Comparison of ENCODE assay signal across 31 cellular contexts in the genomic region with DNA sequence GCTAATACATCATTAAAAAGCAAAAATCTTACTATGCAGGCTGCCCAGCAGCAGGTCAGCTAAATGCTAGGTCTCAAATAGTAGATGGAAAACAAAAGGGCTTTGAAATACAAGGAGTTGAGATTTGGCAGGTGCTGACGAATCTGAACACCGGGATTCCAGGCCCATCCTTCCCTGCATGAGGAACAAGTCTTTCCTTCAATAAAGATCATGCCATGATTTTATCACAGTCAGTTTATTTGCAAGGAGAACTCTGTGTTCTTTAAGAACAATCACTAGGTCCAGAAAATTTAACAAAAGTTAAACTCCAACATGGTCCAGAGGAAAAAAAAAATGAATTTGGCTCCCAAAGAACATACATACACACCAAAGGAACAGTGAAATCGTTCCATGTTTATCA.
"Had no signal": no experiment of that assay in that cellular context is flagged by ENCODE, and none has a peak within 500 bp of the region (broad histone marks: within the 10 kb centered on the region; RNA-seq: fewer than 3 reads in every experiment).

No MANE protein-coding gene starts in this region.

- H3K4me1 ChIP-seq: adrenal gland, ascending aorta, body of pancreas, breast epithelium had no signal

- H3K4me3 ChIP-seq: adrenal gland, ascending aorta, body of pancreas, breast epithelium, cardiac muscle cell had no signal

- H3K27me3 ChIP-seq: adrenal gland, ascending aorta, body of pancreas, brain microvascular endothelial cell, breast epithelium, cardiac muscle cell had no signal

- DNase-seq: activated effector memory CD4-positive, alpha-beta T cell treated with anti-CD3 and anti-CD28 coated beads, Interleukin-2, amount 50 U/mL, for 16 hours; activated effector memory CD4-positive, alpha-beta T cell treated with Interleukin-2 at 50 U/mL for 16 hours; activated gamma-delta T cell; activated gamma-delta T cell treated with Interleukin-2 at 50 U/mL for 16 hours; activated naive CD4-positive, alpha-beta T cell; activated naive CD4-positive, alpha-beta T cell treated with anti-CD3 and anti-CD28 coated beads for 36 hours; activated naive CD4-positive, alpha-beta T cell treated with anti-CD3 and anti-CD28 coated beads, Interleukin-2, amount 10 ng/mL, durations not matched to agents 7 days and 5 days; activated naive CD4-positive, alpha-beta T cell treated with anti-CD3 and anti-CD28 coated beads, Interleukin-2, amount 50 U/mL, for 16 hours; activated naive CD4-positive, alpha-beta T cell treated with Interleukin-2 at 50 U/mL for 16 hours; activated naive CD8-positive, alpha-beta T cell treated with anti-CD3 and anti-CD28 coated beads for 36 hours; activated naive CD8-positive, alpha-beta T cell treated with anti-CD3 and anti-CD28 coated beads, Interleukin-2, amount 10 ng/mL, durations not matched to agents 7 days and 5 days; activated naive CD8-positive, alpha-beta T cell treated with anti-CD3 and anti-CD28 coated beads, Interleukin-2, amount 50 U/mL, for 24 hours; activated T-cell treated with anti-CD3 and anti-CD28 coated beads, Interleukin-2, amount 50 U/mL, for 1 hour; activated T-cell treated with anti-CD3 and anti-CD28 coated beads, Interleukin-2, amount 50 U/mL, for 24 hours; activated T-cell treated with anti-CD3 and anti-CD28 coated beads, Interleukin-2, amount 50 U/mL, for 4 hours; activated T-cell treated with anti-CD3 and anti-CD28 coated beads, Interleukin-2, amount 50 U/mL, for 48 hours; activated T-cell treated with anti-CD3 and anti-CD28 coated beads, Interleukin-2, amount 50 U/mL, for 72 hours; adrenal gland; amniotic stem cell; amygdala; anterior cingulate cortex; aorta; body of pancreas; brain microvascular endothelial cell; central memory CD4-positive, alpha-beta T cell; cerebellar nuclear complex had no signal

- ATAC-seq: activated naive CD4-positive, alpha-beta T cell treated with anti-CD3 and anti-CD28 coated beads, Interleukin-2, amount 50 U/mL, for 72 hours; activated naive CD8-positive, alpha-beta T cell treated with anti-CD3 and anti-CD28 coated beads, Interleukin-2, amount 50 U/mL, for 24 hours; activated T-cell treated with anti-CD3 and anti-CD28 coated beads, Interleukin-2, amount 50 U/mL, for 4 hours; activated T-cell treated with anti-CD3 and anti-CD28 coated beads, Interleukin-2, amount 50 U/mL, for 72 hours; activated T-helper 17 cell treated with anti-CD3 and anti-CD28 coated beads, Interleukin-2, amount 50 U/mL, for 72 hours; body of pancreas had no signal

- H3K27ac ChIP-seq: adrenal gland, ascending aorta, body of pancreas, brain microvascular endothelial cell, breast epithelium, cardiac muscle cell had no signal

- H3K36me3 ChIP-seq: adrenal gland, ascending aorta, brain microvascular endothelial cell, breast epithelium, cardiac muscle cell had no signal

- H3K9me3 ChIP-seq: ascending aorta, body of pancreas, breast epithelium had no signal
